ENCODE assay signal across 21 cellular contexts in the genomic region with DNA sequence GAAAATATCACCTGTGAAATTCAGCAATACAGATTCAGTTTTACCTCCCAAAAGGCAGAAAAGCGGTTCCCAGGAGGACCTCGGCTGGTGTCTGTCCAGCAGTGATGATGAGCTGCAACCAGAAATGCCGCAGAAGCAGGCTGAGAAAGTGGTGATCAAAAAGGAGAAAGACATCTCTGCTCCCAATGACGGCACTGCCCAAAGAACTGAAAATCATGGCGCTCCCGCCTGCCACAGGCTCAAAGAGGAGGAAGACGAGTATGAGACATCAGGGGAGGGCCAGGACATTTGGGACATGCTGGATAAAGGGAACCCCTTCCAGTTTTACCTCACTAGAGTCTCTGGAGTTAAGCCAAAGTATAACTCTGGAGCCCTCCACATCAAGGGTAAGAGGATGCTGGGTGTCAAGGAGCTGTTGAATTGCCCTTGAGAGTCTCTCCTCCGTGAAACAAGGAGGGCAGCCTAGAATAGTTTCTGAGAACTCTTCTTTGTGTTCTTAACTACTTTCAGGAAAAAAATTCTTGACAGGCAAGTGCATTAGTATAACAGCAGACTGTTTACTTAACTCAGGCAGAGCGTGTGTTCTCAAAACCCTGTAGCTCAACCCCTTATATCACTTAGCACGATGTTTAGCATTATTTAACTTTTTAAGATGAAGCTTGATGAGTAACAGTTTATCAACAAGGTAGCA.
"Had no signal": no experiment of that assay in that cellular context is flagged by ENCODE, and none has a peak within 500 bp of the region (broad histone marks: within the 10 kb centered on the region; RNA-seq: fewer than 3 reads in every experiment).

No MANE protein-coding gene starts in this region.

- H3K4me3 Mint-ChIP-seq: neural progenitor cell; stimulated activated naive B cell treated with anti-CD40 and anti-IgM and Interleukin-4, amounts not matched to agents 10 μg/mL and 1 μg/mL and 100 μg/mL, for 72 hours; stimulated activated naive CD8-positive, alpha-beta T cell treated with anti-CD3 and anti-CD28 coated beads, Interleukin-15, amount 100 ng/mL, for 72 hours had no signal

- H3K9me3 Mint-ChIP-seq: naive thymus-derived CD8-positive, alpha-beta T cell; neural progenitor cell; stimulated activated naive CD8-positive, alpha-beta T cell treated with anti-CD3 and anti-CD28 coated beads, Interleukin-15, amount 100 ng/mL, for 72 hours had no signal

- H3K9ac ChIP-seq: neural progenitor cell had no signal

- H3K27ac ChIP-seq: dorsolateral prefrontal cortex, heart left ventricle, neural progenitor cell, ovary, right atrium auricular region, sigmoid colon, skin epidermis, testis, transverse colon had no signal

- H3K27me3 Mint-ChIP-seq: naive thymus-derived CD8-positive, alpha-beta T cell; stimulated activated naive B cell treated with anti-CD40 and anti-IgM and Interleukin-4, amounts not matched to agents 10 μg/mL and 1 μg/mL and 100 μg/mL, for 72 hours; stimulated activated naive CD8-positive, alpha-beta T cell treated with anti-CD3 and anti-CD28 coated beads, Interleukin-15, amount 100 ng/mL, for 72 hours had no signal

- H3K27me3 ChIP-seq: dorsolateral prefrontal cortex, heart left ventricle, neural progenitor cell, ovary, right atrium auricular region, sigmoid colon, testis, transverse colon had no signal

- H3K36me3 ChIP-seq: neural progenitor cell, ovary, right atrium auricular region had no signal

- DNase-seq: cortex of kidney; dorsolateral prefrontal cortex; effector CD8-positive, alpha-beta T cell; heart left ventricle; hippocampal formation; left colon; mesenchymal stem cell; mucosa of descending colon; naive thymus-derived CD8-positive, alpha-beta T cell; nucleus accumbens; ovary; sigmoid colon; stimulated activated CD4-positive, alpha-beta T cell treated with anti-CD3 and anti-CD28 coated beads, Interleukin-2, amount 100 ng/mL, for 24 hours; stimulated activated CD4-positive, alpha-beta T cell treated with anti-CD3 and anti-CD28 coated beads, Interleukin-4, amount 100 ng/mL, for 4 hours; stimulated activated naive B cell treated with anti-CD40 and anti-IgM and Interleukin-4, amounts not matched to agents 10 μg/mL and 1 μg/mL and 100 μg/mL, for 72 hours; stimulated activated naive CD8-positive, alpha-beta T cell treated with anti-CD3 and anti-CD28 coated beads, Interleukin-15, amount 100 ng/mL, for 72 hours; testis; transverse colon had no signal

- H3K4me3 ChIP-seq: dorsolateral prefrontal cortex, heart left ventricle, mucosa of descending colon, neural progenitor cell, ovary, right atrium auricular region, sigmoid colon, skin epidermis, testis, transverse colon had no signal

- H3K4me2 ChIP-seq: neural progenitor cell had no signal

- H3K4me1 ChIP-seq: right atrium auricular region, sigmoid colon, testis, transverse colon had no signal

- H3K27ac Mint-ChIP-seq: neural progenitor cell; stimulated activated naive B cell treated with anti-CD40 and anti-IgM and Interleukin-4, amounts not matched to agents 10 μg/mL and 1 μg/mL and 100 μg/mL, for 72 hours; stimulated activated naive CD8-positive, alpha-beta T cell treated with anti-CD3 and anti-CD28 coated beads, Interleukin-15, amount 100 ng/mL, for 72 hours had no signal
